ENCODE assay signal across 8 cellular contexts in genomic region chr17:74354123-74354522, GRCh38. TPM values are rescaled to one million over a fixed set of nuclear protein-coding genes. Genes with fewer than 3 reads are reported as not detected.
DNase-seq lines count a peak whose midpoint lies in the region; ATAC-seq and TF ChIP-seq lines count a peak whose summit lies in the region.

No MANE protein-coding gene starts in this region.

- H2AFZ ChIP-seq in mammary epithelial cell (ENCODE audit: low read depth, low read length) = no peak overlapping the region

- H4K20me1 ChIP-seq in mammary epithelial cell (ENCODE audit: insufficient read depth, low read length) = peaks cover 2% of the 10 kb centered on the region

- intact Hi-C loops in mammary epithelial cell (cut with micrococcal nuclease) = no loop called here

- TF ChIP-seq CTCF in GM12872 (IDR thresholded peaks at IDR 0.05; ENCODE audit: insufficient read depth, low read depth, low read length) (peak; percentile 98), mammary epithelial cell (conservative IDR thresholded peaks at IDR 0.05 in 1 of 2, IDR thresholded peaks at IDR 0.05 in 1 of 2; ENCODE audit: extremely low read depth in 1 of 2, insufficient read depth in 1 of 2, low read depth in 1 of 2, low read length in 2 of 2) (no peak)

- H3K27me3 ChIP-seq in iPS DF 6.9 (ENCODE audit: control insufficient read depth, insufficient read depth, low read length) (peaks cover 54% of the 10 kb centered on the region), mammary epithelial cell (ENCODE audit: insufficient read depth, low read length) (peaks cover 10% of the 10 kb centered on the region)

- H3K36me3 ChIP-seq in iPS DF 6.9 (ENCODE audit: control insufficient read depth, insufficient read depth, low read length) (no peaks in the 10 kb centered on the region), mammary epithelial cell (ENCODE audit: insufficient read depth, low read length) (no peaks in the 10 kb centered on the region)

- DNase-seq in NCI-H526 (lab: John Stamatoyannopoulos, UW) = peak; percentile 39 to 85
- peak; percentile 73 to 80 for DNase-seq in activated T-cell treated with anti-CD3 and anti-CD28 coated beads, Interleukin-2, amount 50 U/mL, for 48 hours
- DNase-seq in iPS DF 6.9 (ENCODE audit: low read depth, low spot score) = peak; percentile 55
- DNase-seq in stimulated activated CD8-positive, alpha-beta memory T cell treated with anti-CD3 and anti-CD28 coated beads, Interleukin-2, amount 100 ng/mL, for 48 hours (ENCODE audit: low read depth in 2 of 2) = peak; percentile 48 to 66
- no peak for DNase-seq in mammary epithelial cell

- ATAC-seq in GM18873 (IDR thresholded peaks at IDR 0.05; ENCODE audit: low FRiP score, unreplicated experiment) = no peak
- no peak for ATAC-seq in HG03280 (IDR thresholded peaks at IDR 0.05; ENCODE audit: unreplicated experiment)

- WGBS in iPS DF 6.9 (ENCODE audit: insufficient coverage, insufficient read length) = no CpG with 5 or more reads among the region's 29 CpGs
- WGBS in mammary epithelial cell (ENCODE audit: low coverage, missing lambda C conversion rate) = 79% methylated on average over 28 of the region's 29 CpGs

- H3K4me1 ChIP-seq in iPS DF 6.9 (ENCODE audit: control insufficient read depth, insufficient read depth, low read length) = peaks cover 4% of the 10 kb centered on the region
- no peaks in the 10 kb centered on the region for H3K4me1 ChIP-seq in mammary epithelial cell (ENCODE audit: insufficient read depth, low read length)

- CTCF ChIA-PET in mammary epithelial cell (lab: Charles Lee; ENCODE audit: low non-redundant PET) = no interaction called here

- no TSS peak for BruUV-seq in mammary epithelial cell (replicated peaks; lab: Mats Ljungman, UMichigan)

- H3K79me2 ChIP-seq in mammary epithelial cell (ENCODE audit: insufficient read depth, low read length) = no peaks in the 10 kb centered on the region

- in situ Hi-C loops in mammary epithelial cell (cut with MboI; ENCODE audit: low sequenced_read_pairs in 2 of 2) = no loop called here

- dilution Hi-C loops in mammary epithelial cell (cut with HindIII; ENCODE audit: low sequenced_read_pairs) = no loop called here

- H3K9ac ChIP-seq in mammary epithelial cell (ENCODE audit: insufficient read depth, low read length) = no peak overlapping the region

- H3K4me3 ChIP-seq in iPS DF 6.9 (ENCODE audit: low read length) (no peak overlapping the region), mammary epithelial cell (replicated peaks in 1 of 3; ENCODE audit: insufficient read depth in 1 of 3, low read depth in 2 of 3, low read length in 3 of 3) (no peak overlapping the region)

- no peak overlapping the region for H3K27ac ChIP-seq in iPS DF 6.9 (ENCODE audit: low read length)
- H3K27ac ChIP-seq in mammary epithelial cell (ENCODE audit: insufficient read depth, low read depth, low read length) = no peak overlapping the region

- H3K4me2 ChIP-seq in mammary epithelial cell (ENCODE audit: insufficient read depth, low read depth, low read length) = no peak overlapping the region

- H3K9me3 ChIP-seq in iPS DF 6.9 (ENCODE audit: control insufficient read depth, insufficient read depth, low read length) (no peaks in the 10 kb centered on the region), mammary epithelial cell (replicated peaks; ENCODE audit: insufficient read depth, low read length) (no peaks in the 10 kb centered on the region)

RNA-seq across cellular contexts. Expression of gene BTBD17, which starts 7.5 kb away (rescaled TPM):
- not detected for total RNA-seq in mammary epithelial cell
- polyA plus RNA-seq in mammary epithelial cell = not detected
- not detected for polyA minus RNA-seq in mammary epithelial cell

RNA-seq across cellular contexts. Expression of gene GPR142, which starts 13.2 kb away (rescaled TPM):
- total RNA-seq in mammary epithelial cell = not detected
- not detected for polyA plus RNA-seq in mammary epithelial cell
- polyA minus RNA-seq in mammary epithelial cell = not detected

RNA-seq across cellular contexts. Expression of gene KIF19, which starts 28.1 kb away (rescaled TPM):
- total RNA-seq in mammary epithelial cell = not detected
- polyA plus RNA-seq in mammary epithelial cell = not detected
- not detected for polyA minus RNA-seq in mammary epithelial cell
